Comparison of ENCODE assay signal across 1 cellular context in genomic region chr6:3194535-3195376, GRCh38.
TF ChIP-seq lines count a peak whose summit lies in the region.

No MANE protein-coding gene starts in this region.

TF ChIP-seq in GM23338, 12 proteins besides CTCF, POLR2A, EP300 and RAD21 (continued from another document):
- no peak for TF ChIP-seq REST (IDR thresholded peaks at IDR 0.05; ENCODE audit: unreplicated experiment)
- no peak for TF ChIP-seq STAT1 (IDR thresholded peaks at IDR 0.05; ENCODE audit: unreplicated experiment)
